Comparison of ENCODE assay signal across 8 cellular contexts in genomic region chr19:17327654-17328516, GRCh38. TPM values are rescaled to one million over a fixed set of nuclear protein-coding genes. Genes with fewer than 3 reads are reported as not detected.
DNase-seq lines count a peak whose midpoint lies in the region; ATAC-seq, FAIRE-seq and TF ChIP-seq lines count a peak whose summit lies in the region.

No MANE protein-coding gene starts in this region.

- ATAC-seq in pancreas, result peak; percentile 75 to 87 (median 76)

- no peaks in the 10 kb centered on the region for H3K27me3 ChIP-seq in pancreas

- FAIRE-seq in pancreas (lab: Jason Lieb, UNC), result no peak

- TF ChIP-seq CTCF in fibroblast of pulmonary artery (IDR thresholded peaks at IDR 0.05; ENCODE audit: low read length, missing control alignments) (peak; percentile 41), pancreas (IDR thresholded peaks at IDR 0.05) (no peak)

- no peaks in the 10 kb centered on the region for H3K36me3 ChIP-seq in pancreas

- DNase-seq in NCI-H748 (lab: John Stamatoyannopoulos, UW; ENCODE audit: unreplicated experiment), result peak; percentile 1
- no peak for DNase-seq in NCI-H748 treated with DMSO at 0.1 percent for 48 hours (lab: John Stamatoyannopoulos, UW)
- peak; percentile 43 for DNase-seq in activated T-cell treated with anti-CD3 and anti-CD28 coated beads for 48 hours (ENCODE audit: low read depth)
- peak; percentile 65 for DNase-seq in fibroblast of pulmonary artery (ENCODE audit: low read depth)
- peak in 3 of 6 donors; percentile 63 to 76 (median 74) for DNase-seq in pancreas
- no peak for DNase-seq in cerebellum (ENCODE audit: low spot score)
- no peak for DNase-seq in NCI-H1436 (lab: John Stamatoyannopoulos, UW)
- DNase-seq in amygdala (lab: John Stamatoyannopoulos, UW), result no peak

- H3K4me3 ChIP-seq in fibroblast of pulmonary artery (replicated peaks; ENCODE audit: low read depth, low read length) (peak overlapping the region; percentile 3), pancreas (peak overlapping the region in 3 of 4 donors; percentile 28 to 53 (median 39))

- 19 to 27% methylated on average over 52 to 64 of the region's 64 CpGs for WGBS in pancreas, 2 donors

- no peaks in the 10 kb centered on the region for H3K9me3 ChIP-seq in pancreas

- intact Hi-C loops in pancreas (cut with DNase I), result no loop called here

- peaks cover 0 to 6% (median 0%) of the 10 kb centered on the region in 3 donors for H3K4me1 ChIP-seq in pancreas

- peak overlapping the region in 2 of 4 donors; percentile 41 for H3K27ac ChIP-seq in pancreas

RNA-seq across cellular contexts. Expression of gene ANO8, which starts 6.8 kb away (rescaled TPM):
- total RNA-seq in pancreas (10 to 100 TPM in 1 of 6 donors, 1 to 10 TPM in 5; 4.9 to 10.2 (median 5.4) TPM), cerebellum (21.7 TPM)
- 10 to 100 TPM in 1 of 2 donors, 1 to 10 TPM in 1; 7.1 to 19.0 TPM for polyA plus RNA-seq in pancreas

RNA-seq across cellular contexts. Expression of gene GTPBP3, which starts 9.5 kb away (rescaled TPM):
- total RNA-seq in pancreas (10 to 100 TPM in 3 of 6 donors, 1 to 10 TPM in 3; 9.1 to 15.2 (median 11.2) TPM), cerebellum (13.2 TPM)
- 10 to 100 TPM; 17.9 to 28.2 TPM for polyA plus RNA-seq in pancreas

RNA-seq across cellular contexts. Expression of gene DDA1, which starts 18.5 kb away (rescaled TPM):
- total RNA-seq in pancreas (10 to 100 TPM in 3 of 6 donors, 1 to 10 TPM in 3; 6.1 to 12.4 (median 9.3) TPM), cerebellum (8.9 TPM)
- 10 to 100 TPM; 21.4 to 25.4 TPM for polyA plus RNA-seq in pancreas

RNA-seq across cellular contexts. Expression of gene MRPL34, which starts 22.2 kb away (rescaled TPM):
- total RNA-seq in pancreas (10 to 100 TPM; 32.4 to 41.9 (median 37.1) TPM), cerebellum (9.3 TPM)
- polyA plus RNA-seq in pancreas, result 10 to 100 TPM; 42.9 to 78.1 TPM

RNA-seq across cellular contexts. Expression of gene ABHD8, which starts 24.7 kb away (rescaled TPM):
- total RNA-seq in pancreas (1 to 10 TPM; 5.2 to 8.6 (median 6.0) TPM), cerebellum (11.7 TPM)
- 1 to 10 TPM; 8.5 TPM for polyA plus RNA-seq in pancreas

Comparison
In these comparisons a context has a peak if more than half of its experiments do, and no peak if none do; other contexts are left out.
1. DNase-seq: peak in NCI-H748 (single experiment), activated T-cell treated with anti-CD3 and anti-CD28 coated beads for 48 hours (single experiment) and fibroblast of pulmonary artery (single experiment); none in NCI-H748 treated with DMSO at 0.1 percent for 48 hours (single experiment), cerebellum (single experiment), NCI-H1436 (single experiment) and amygdala (0 of 56).